ENCODE assay signal across 9 cellular contexts in the genomic region with DNA sequence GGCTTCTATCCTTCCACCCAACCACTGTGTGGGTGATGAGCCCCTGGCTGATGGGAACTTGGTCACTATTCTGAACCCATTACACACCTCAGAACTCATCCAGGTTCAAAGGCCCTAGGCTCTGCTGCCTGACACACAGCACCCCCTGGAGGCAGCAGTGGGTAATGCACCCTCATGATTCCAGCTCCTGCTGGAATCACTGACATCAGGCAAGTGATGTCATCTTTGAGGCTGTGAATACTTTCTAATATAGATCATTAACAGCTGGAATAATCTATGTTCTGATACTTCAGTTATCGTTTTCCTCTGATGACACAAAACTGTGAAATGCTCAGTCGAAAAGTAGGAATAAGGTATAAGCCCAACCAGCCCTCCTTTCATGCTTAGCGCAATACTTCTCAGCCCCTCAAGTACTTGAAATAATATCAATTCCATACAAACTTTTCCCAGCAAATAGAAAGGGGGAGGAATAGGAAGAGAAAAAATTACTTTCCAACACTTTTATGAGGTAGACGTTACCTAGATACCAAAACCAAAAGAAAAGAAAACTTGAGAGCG. TPM values are rescaled to one million over a fixed set of nuclear protein-coding genes. Genes with fewer than 3 reads are reported as not detected.
DNase-seq lines count a peak whose midpoint lies in the region; ATAC-seq, FAIRE-seq and TF ChIP-seq lines count a peak whose summit lies in the region.
"Had no signal": no experiment of that assay in that cellular context is flagged by ENCODE, and none has a peak within 500 bp of the region (broad histone marks: within the 10 kb centered on the region; RNA-seq: fewer than 3 reads in every experiment).

No MANE protein-coding gene starts in this region.

- H3K27ac ChIP-seq in SU-DHL-6 (ENCODE audit: low read depth, low read length): no peak overlapping the region
- no peak overlapping the region for H3K27ac ChIP-seq in adrenal gland
- H3K27ac ChIP-seq in spleen: no peak overlapping the region

- TF ChIP-seq POLR2A in adrenal gland (IDR thresholded peaks at IDR 0.05) (no peak), spleen (IDR thresholded peaks at IDR 0.05) (no peak)

- no peak overlapping the region for H2AFZ ChIP-seq in SU-DHL-6 (ENCODE audit: low read depth, low read length, severe bottlenecking)

- H3K36me3 ChIP-seq in SU-DHL-6 (ENCODE audit: low read length): no peaks in the 10 kb centered on the region
- no peaks in the 10 kb centered on the region for H3K36me3 ChIP-seq in adrenal gland (replicated peaks in 1 of 2)
- no peaks in the 10 kb centered on the region for H3K36me3 ChIP-seq in spleen

- DNase-seq in D721Med (ENCODE audit: insufficient read length, low spot score) (peak; percentile 75), adrenal gland (peak; percentile 62 to 90 (median 75)), hepatic stellate cell (ENCODE audit: low spot score) (peak; percentile 83), spleen (peak; percentile 83), DMS79 (lab: John Stamatoyannopoulos, UW) (no peak)

- no peak overlapping the region for H3K4me2 ChIP-seq in SU-DHL-6 (ENCODE audit: low read depth, low read length, poor library complexity, severe bottlenecking)

- FAIRE-seq in D721Med (lab: Jason Lieb, UNC): no peak
- FAIRE-seq: TTC549 had no signal

- intact Hi-C loops in adrenal gland (cut with DNase I): no loop called here
- intact Hi-C loops in spleen (cut with DNase I; ENCODE audit: low total_unique reads): no loop called here

- no peaks in the 10 kb centered on the region for H3K27me3 ChIP-seq in SU-DHL-6 (ENCODE audit: low read length)
- no peaks in the 10 kb centered on the region for H3K27me3 ChIP-seq in adrenal gland
- H3K27me3 ChIP-seq in spleen (replicated peaks in 1 of 7): peaks cover 0 to 38% (median 0%) of the 10 kb centered on the region in 7 donors

- H3K9ac ChIP-seq in SU-DHL-6 (ENCODE audit: low read length): no peak overlapping the region

- WGBS in adrenal gland, 4 donors: 60 to 71% (median 65%) methylated on average over 5 of the region's 5 CpGs
- 72 to 78% (median 74%) methylated on average over 5 of the region's 5 CpGs for WGBS in spleen, 5 donors

- ATAC-seq in HG02798 (IDR thresholded peaks at IDR 0.05; ENCODE audit: poor library complexity, unreplicated experiment) (peak; percentile 63), HG02970 (IDR thresholded peaks at IDR 0.05; ENCODE audit: low FRiP score, unreplicated experiment) (no peak)

- H3K4me3 ChIP-seq in SU-DHL-6 (ENCODE audit: insufficient read depth, low read length, poor library complexity, severe bottlenecking) (no peak overlapping the region), adrenal gland (no peak overlapping the region), spleen (no peak overlapping the region)

- no peaks in the 10 kb centered on the region for H3K79me2 ChIP-seq in SU-DHL-6 (ENCODE audit: insufficient read depth, low read length)

- H4K20me1 ChIP-seq in SU-DHL-6 (ENCODE audit: low read depth, low read length): no peaks in the 10 kb centered on the region

- H3K9me3 ChIP-seq in SU-DHL-6 (ENCODE audit: insufficient read depth, low read length) (no peaks in the 10 kb centered on the region), adrenal gland (replicated peaks in 1 of 3) (no peaks in the 10 kb centered on the region), spleen (no peaks in the 10 kb centered on the region)

- H3K9me2 ChIP-seq in SU-DHL-6 (replicated peaks; ENCODE audit: insufficient read depth, low read length): no peaks in the 10 kb centered on the region

- no peaks in the 10 kb centered on the region for H3F3A ChIP-seq in SU-DHL-6 (ENCODE audit: insufficient read depth)

- peak; percentile 88 for TF ChIP-seq CTCF in D721Med (IDR thresholded peaks at IDR 0.05; ENCODE audit: insufficient read depth, missing control alignments)
- peak; percentile 93 for TF ChIP-seq CTCF in SU-DHL-6 (IDR thresholded peaks at IDR 0.05; ENCODE audit: insufficient read depth, low read length, poor library complexity, severe bottlenecking)
- TF ChIP-seq CTCF in adrenal gland (IDR thresholded peaks at IDR 0.05): peak; percentile 81 to 97 (median 92)
- peak; percentile 51 to 96 (median 89) for TF ChIP-seq CTCF in spleen (IDR thresholded peaks at IDR 0.05 in 8 of 11, conservative IDR thresholded peaks at IDR 0.05 in 3 of 11)

- H3K4me1 ChIP-seq in adrenal gland (replicated peaks in 1 of 2): no peaks in the 10 kb centered on the region
- peaks cover 0 to 6% (median 2%) of the 10 kb centered on the region in 6 donors for H3K4me1 ChIP-seq in spleen

RNA-seq across cellular contexts. Expression of gene RBP3, which starts 7.5 kb away (rescaled TPM):
- total RNA-seq in adrenal gland (under 1 TPM in 1 of 8 donors, not detected in 7; 0.11 TPM), spleen (not detected)
- polyA plus RNA-seq in adrenal gland (not detected), spleen (not detected)

RNA-seq across cellular contexts. Expression of gene GDF2, which starts 18.4 kb away (rescaled TPM):
- total RNA-seq in adrenal gland (not detected), spleen (not detected)
- polyA plus RNA-seq in adrenal gland (not detected), spleen (not detected)

RNA-seq across cellular contexts. Expression of gene GDF10, which starts 40.7 kb away (rescaled TPM):
- total RNA-seq in adrenal gland (1 to 10 TPM in 5 of 8 donors, under 1 TPM in 2, not detected in 1; 0.12 to 8.5 (median 3.6) TPM), spleen (under 1 TPM in 4 of 7 donors, not detected in 3; 0.19 to 0.30 (median 0.21) TPM)
- polyA plus RNA-seq in adrenal gland (1 to 10 TPM in 1 of 3 donors, under 1 TPM in 2; 0.64 to 1.2 (median 0.94) TPM), spleen (under 1 TPM; 0.02 to 0.35 (median 0.12) TPM)

RNA-seq across cellular contexts. Expression of gene ZNF488, which starts 43.4 kb away (rescaled TPM):
- total RNA-seq in adrenal gland: under 1 TPM in 5 of 8 donors, not detected in 3; 0.11 to 0.20 (median 0.14) TPM
- under 1 TPM; 0.03 to 0.08 (median 0.07) TPM for polyA plus RNA-seq in adrenal gland
- under 1 TPM in 3 of 7 donors, not detected in 4; 0.09 to 0.26 (median 0.13) TPM for total RNA-seq in spleen
- polyA plus RNA-seq in spleen: under 1 TPM in 1 of 3 donors, not detected in 2; 0.02 TPM
